ENCODE assay signal across 1 cellular context in the genomic region with DNA sequence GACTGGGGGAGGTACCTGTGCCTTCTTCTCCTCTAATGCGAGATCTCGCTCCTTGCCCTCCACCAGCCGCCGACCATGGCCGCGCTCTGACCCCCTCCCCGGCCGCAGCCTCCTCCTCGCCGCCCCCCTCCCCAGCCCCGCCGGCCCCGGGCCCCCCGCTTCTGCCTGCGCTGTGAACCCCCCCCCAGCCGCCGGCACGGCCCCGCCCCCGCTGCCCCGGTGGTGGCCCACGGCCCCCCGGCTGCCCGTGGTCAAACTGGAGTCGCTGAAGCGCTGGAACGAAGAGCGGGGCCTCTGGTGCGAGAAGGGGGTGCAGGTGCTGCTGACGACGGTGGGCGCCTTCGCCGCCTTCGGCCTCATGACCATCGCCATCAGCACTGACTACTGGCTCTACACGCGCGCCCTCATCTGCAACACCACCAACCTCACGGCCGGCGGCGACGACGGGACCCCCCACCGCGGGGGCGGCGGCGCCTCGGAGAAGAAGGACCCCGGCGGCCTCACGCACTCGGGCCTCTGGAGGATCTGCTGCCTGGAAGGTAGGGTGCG.
TF ChIP-seq lines count a peak whose summit lies in the region.

A gene (plus strand): TSS at position 51 of the 549 bp plus-strand sequence.

TF ChIP-seq in H1, 55 proteins besides CTCF, POLR2A, EP300 and RAD21 (continued from another document):
- no peak for TF ChIP-seq FOSL1 (IDR thresholded peaks at IDR 0.05; ENCODE audit: insufficient read depth, low read depth, low read length)
- TF ChIP-seq SP2 (IDR thresholded peaks at IDR 0.05; ENCODE audit: low read length), result no peak
- no peak for TF ChIP-seq RXRA (IDR thresholded peaks at IDR 0.05; ENCODE audit: insufficient read depth, low read depth, low read length)
- no peak for TF ChIP-seq CEBPB (IDR thresholded peaks at IDR 0.05; ENCODE audit: low read depth, low read length)
- TF ChIP-seq TBP (IDR thresholded peaks at IDR 0.05; ENCODE audit: low read depth, low read length), result no peak
- no peak for TF ChIP-seq JUN (IDR thresholded peaks at IDR 0.05; ENCODE audit: low read depth, low read length)
- TF ChIP-seq TAF7 (optimal IDR thresholded peaks at IDR 0.05; ENCODE audit: borderline replicate concordance, low read depth, low read length), result no peak
- no peak for TF ChIP-seq YY1 (IDR thresholded peaks at IDR 0.05; ENCODE audit: low read depth, low read length)
- TF ChIP-seq, protein P1, sequence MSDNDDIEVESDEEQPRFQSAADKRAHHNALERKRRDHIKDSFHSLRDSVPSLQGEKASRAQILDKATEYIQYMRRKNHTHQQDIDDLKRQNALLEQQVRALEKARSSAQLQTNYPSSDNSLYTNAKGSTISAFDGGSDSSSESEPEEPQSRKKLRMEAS (IDR thresholded peaks at IDR 0.05), result peak; percentile 51
- no peak for TF ChIP-seq ASH2L (IDR thresholded peaks at IDR 0.05; ENCODE audit: low read length)
- no peak for TF ChIP-seq CTBP2 (IDR thresholded peaks at IDR 0.05; ENCODE audit: borderline replicate concordance, insufficient read depth, insufficient read length, low read length)
- TF ChIP-seq GABPA (IDR thresholded peaks at IDR 0.05; ENCODE audit: borderline replicate concordance, insufficient read depth, low read length), result no peak
- TF ChIP-seq, protein P2, sequence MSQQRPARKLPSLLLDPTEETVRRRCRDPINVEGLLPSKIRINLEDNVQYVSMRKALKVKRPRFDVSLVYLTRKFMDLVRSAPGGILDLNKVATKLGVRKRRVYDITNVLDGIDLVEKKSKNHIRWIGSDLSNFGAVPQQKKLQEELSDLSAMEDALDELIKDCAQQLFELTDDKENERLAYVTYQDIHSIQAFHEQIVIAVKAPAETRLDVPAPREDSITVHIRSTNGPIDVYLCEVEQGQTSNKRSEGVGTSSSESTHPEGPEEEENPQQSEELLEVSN (IDR thresholded peaks at IDR 0.05), result peak; percentile 46; the same call in 1 of the 2 replicates
- no peak for TF ChIP-seq KDM1A (IDR thresholded peaks at IDR 0.05; ENCODE audit: borderline replicate concordance, low read length)
- no peak for TF ChIP-seq HDAC2 (IDR thresholded peaks at IDR 0.05; ENCODE audit: borderline replicate concordance in 1 of 2, low read depth in 2 of 2, low read length in 2 of 2)
- TF ChIP-seq BACH1 (IDR thresholded peaks at IDR 0.05; ENCODE audit: low read length), result no peak
- no peak for TF ChIP-seq SP1 (IDR thresholded peaks at IDR 0.05; ENCODE audit: low read depth, low read length)
